In the genomic region with DNA sequence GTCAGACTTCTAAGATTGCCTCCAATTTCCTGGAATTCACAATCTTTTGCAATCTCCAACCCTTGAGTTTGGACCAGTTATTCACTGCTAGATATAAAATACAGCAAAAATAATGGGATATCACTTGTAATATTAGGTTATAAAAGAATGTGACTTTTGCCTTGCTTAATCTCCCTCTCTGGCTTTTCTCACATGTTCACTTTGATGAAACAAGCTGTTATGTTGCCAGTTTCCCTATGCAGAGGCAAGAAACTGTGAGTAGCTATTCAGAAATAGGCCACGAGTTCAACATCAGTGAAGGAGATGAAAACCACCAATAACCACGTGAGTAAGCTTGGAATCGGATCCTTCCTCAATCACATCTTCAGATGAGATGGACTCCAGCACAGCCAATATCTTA, we compare ENCODE assay signal across 23 cellular contexts.
DNase-seq lines count a peak whose midpoint lies in the region; ATAC-seq and TF ChIP-seq lines count a peak whose summit lies in the region.
"Had no signal": no experiment of that assay in that cellular context is flagged by ENCODE, and none has a peak within 500 bp of the region (broad histone marks: within the 10 kb centered on the region; RNA-seq: fewer than 3 reads in every experiment).

No MANE protein-coding gene starts in this region.

- in situ Hi-C loops in SK-MEL-5 (cut with HindIII; ENCODE audit: low pct_unique_long_range_greater_than_20kb, low sequenced_read_pairs) = no loop called here

- ATAC-seq in GM19324 (IDR thresholded peaks at IDR 0.05; ENCODE audit: low FRiP score, unreplicated experiment) = no peak
- ATAC-seq: GM12878 had no signal

- no peak for TF ChIP-seq CTCF in fibroblast of mammary gland (conservative IDR thresholded peaks at IDR 0.05; ENCODE audit: control insufficient read depth, insufficient read depth, low read depth, low read length)

- H3K27me3 ChIP-seq in rectal smooth muscle tissue (ENCODE audit: control insufficient read depth, insufficient read depth, low read length) = no peaks in the 10 kb centered on the region
- H3K27me3 ChIP-seq: BE2C; BLaER1 treated with 17β-estradiol and CSF1 and Interleukin-3, amounts not matched to agents 10 nM and 100 nM had no signal

- no peaks in the 10 kb centered on the region for H3K27me3 Mint-ChIP-seq in activated CD4-positive, alpha-beta T cell treated with anti-CD3 and anti-CD28 coated beads, Interleukin-2, amount 10 ng/mL, durations not matched to agents 24 days and 14 days
- H3K27me3 Mint-ChIP-seq: CD4-positive, alpha-beta T cell had no signal

- H3K4me1 ChIP-seq in rectal smooth muscle tissue (ENCODE audit: control insufficient read depth, insufficient read depth, low read length) = no peaks in the 10 kb centered on the region
- H3K4me1 ChIP-seq: BE2C; BLaER1 treated with 17β-estradiol and CSF1 and Interleukin-3, amounts not matched to agents 10 nM and 100 nM had no signal

- H3K27ac ChIP-seq in rectal smooth muscle tissue (ENCODE audit: low read depth, low read length) = peak overlapping the region; percentile 34
- H3K27ac ChIP-seq: 22Rv1; BLaER1 treated with 17β-estradiol and CSF1 and Interleukin-3, amounts not matched to agents 10 nM and 100 nM had no signal

- peak; percentile 41 for DNase-seq in activated CD4-positive, alpha-beta T cell treated with anti-CD3 and anti-CD28 coated beads, Interleukin-2, amount 10 ng/mL, durations not matched to agents 24 days and 14 days
- DNase-seq in activated CD4-positive, alpha-beta T cell treated with anti-CD3 and anti-CD28 coated beads, Interleukin-2, amount 50 U/mL, for 48 hours = no peak
- peak; percentile 15 for DNase-seq in SK-MEL-5 (ENCODE audit: low read depth, low spot score)
- DNase-seq in fibroblast of mammary gland (ENCODE audit: low read depth) = peak; percentile 22
- no peak for DNase-seq in NCI-H526 treated with DMSO at 0.1 percent for 48 hours (lab: John Stamatoyannopoulos, UW)
- DNase-seq in NCI-H345 (lab: John Stamatoyannopoulos, UW) = no peak
- DNase-seq: AML-193; BE2C; CD4-positive, alpha-beta T cell; CD8-positive, alpha-beta memory T cell; DMS 273 treated with DMSO at 0.1 percent for 48 hours; DMS79; EL; GDM1; GOT3; H7; HCEC 1CT had no signal

- H3K9me3 Mint-ChIP-seq in activated CD4-positive, alpha-beta T cell treated with anti-CD3 and anti-CD28 coated beads, Interleukin-2, amount 10 ng/mL, durations not matched to agents 24 days and 14 days = peaks cover 39% of the 10 kb centered on the region

- intact Hi-C loops in activated CD4-positive, alpha-beta T cell treated with anti-CD3 and anti-CD28 coated beads, Interleukin-2, amount 10 ng/mL, durations not matched to agents 24 days and 14 days (cut with micrococcal nuclease) = loop anchor here (2.0 to 5.0 kb wide), 3 partner anchors 15 to 323 kb away; no protein-coding TSS in a partner anchor

- H3K4me3 Mint-ChIP-seq in activated CD4-positive, alpha-beta T cell treated with anti-CD3 and anti-CD28 coated beads, Interleukin-2, amount 10 ng/mL, durations not matched to agents 24 days and 14 days = no peak overlapping the region
- H3K4me3 Mint-ChIP-seq: CD14-positive monocyte; CD4-positive, alpha-beta T cell; CD8-positive, alpha-beta memory T cell had no signal

- peaks cover 51% of the 10 kb centered on the region for H3K36me3 Mint-ChIP-seq in activated CD4-positive, alpha-beta T cell treated with anti-CD3 and anti-CD28 coated beads, Interleukin-2, amount 10 ng/mL, durations not matched to agents 24 days and 14 days (ENCODE audit: low read depth)

- no peak overlapping the region for H3K9ac ChIP-seq in rectal smooth muscle tissue (ENCODE audit: low read length)
- H3K9ac ChIP-seq: BLaER1 treated with 17β-estradiol and CSF1 and Interleukin-3, amounts not matched to agents 10 nM and 100 nM had no signal

- no peaks in the 10 kb centered on the region for H3K36me3 ChIP-seq in rectal smooth muscle tissue (ENCODE audit: control insufficient read depth, insufficient read depth, low read length)
- H3K36me3 ChIP-seq: BE2C had no signal

- H3K27ac Mint-ChIP-seq in activated CD4-positive, alpha-beta T cell treated with anti-CD3 and anti-CD28 coated beads, Interleukin-2, amount 10 ng/mL, durations not matched to agents 24 days and 14 days = no peak overlapping the region
- H3K27ac Mint-ChIP-seq: CD14-positive monocyte; CD4-positive, alpha-beta T cell; CD8-positive, alpha-beta memory T cell had no signal

- H3K4me3 ChIP-seq in fibroblast of mammary gland (ENCODE audit: control insufficient read depth, low read depth, low read length) = no peak overlapping the region
- no peak overlapping the region for H3K4me3 ChIP-seq in rectal smooth muscle tissue (ENCODE audit: low read length)
- H3K4me3 ChIP-seq: BLaER1 treated with 17β-estradiol and CSF1 and Interleukin-3, amounts not matched to agents 10 nM and 100 nM; GM12878 had no signal

- H3K4me1 Mint-ChIP-seq in activated CD4-positive, alpha-beta T cell treated with anti-CD3 and anti-CD28 coated beads, Interleukin-2, amount 10 ng/mL, durations not matched to agents 24 days and 14 days = peaks cover 16% of the 10 kb centered on the region
- H3K4me1 Mint-ChIP-seq: CD14-positive monocyte; CD8-positive, alpha-beta memory T cell had no signal

Comparison
In these comparisons a context has a peak if more than half of its experiments do, and no peak if none do; other contexts are left out.
1. DNase-seq: peak in activated CD4-positive, alpha-beta T cell treated with anti-CD3 and anti-CD28 coated beads, Interleukin-2, amount 10 ng/mL, durations not matched to agents 24 days and 14 days (single experiment), SK-MEL-5 (single experiment) and fibroblast of mammary gland (single experiment); none in activated CD4-positive, alpha-beta T cell treated with anti-CD3 and anti-CD28 coated beads, Interleukin-2, amount 50 U/mL, for 48 hours (0 of 2), NCI-H526 treated with DMSO at 0.1 percent for 48 hours (single experiment) and NCI-H345 (single experiment).